12 cellular contexts compared by ENCODE assay signal in the genomic region with DNA sequence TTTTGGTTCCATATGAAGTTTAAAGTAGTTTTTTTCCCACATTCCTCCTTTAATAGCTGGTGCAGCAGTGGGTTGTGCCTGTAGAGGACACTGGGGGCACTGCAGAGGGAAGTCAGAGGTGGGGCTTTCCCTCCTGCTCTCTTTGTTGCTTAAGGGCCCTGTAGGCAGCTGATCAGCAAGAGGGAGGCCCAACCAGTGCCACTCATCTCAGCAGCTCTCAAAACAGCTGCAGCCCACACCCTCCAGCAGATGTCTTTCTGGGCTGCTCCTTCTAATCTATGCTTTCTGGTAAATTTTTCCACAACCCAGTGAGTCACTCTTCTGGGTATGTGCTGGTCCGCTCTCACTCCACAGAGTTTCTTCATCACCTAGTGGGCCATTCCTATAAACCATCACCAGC.
DNase-seq lines count a peak whose midpoint lies in the region; ATAC-seq and TF ChIP-seq lines count a peak whose summit lies in the region.
"Had no signal": no experiment of that assay in that cellular context is flagged by ENCODE, and none has a peak within 500 bp of the region (broad histone marks: within the 10 kb centered on the region; RNA-seq: fewer than 3 reads in every experiment).

No MANE protein-coding gene starts in this region.

- H3K9me3 Mint-ChIP-seq in stimulated activated naive CD8-positive, alpha-beta T cell treated with anti-CD3 and anti-CD28 coated beads, Interleukin-15, amount 100 ng/mL, for 72 hours: peaks cover 8 to 15% of the 10 kb centered on the region in 2 donors
- H3K9me3 Mint-ChIP-seq in activated naive CD8-positive, alpha-beta T cell treated with anti-CD3 and anti-CD28 coated beads for 36 hours: peaks cover 9% of the 10 kb centered on the region

- no peak overlapping the region for H3K27ac ChIP-seq in left ventricle myocardium inferior (replicated peaks)
- H3K27ac ChIP-seq in aorta (ENCODE audit: low read depth in 1 of 2, low read length in 2 of 2): peak overlapping the region in 1 of 2 donors; percentile 44
- H3K27ac ChIP-seq in testis: no peak overlapping the region

- H3K27ac Mint-ChIP-seq in stimulated activated naive CD8-positive, alpha-beta T cell treated with anti-CD3 and anti-CD28 coated beads, Interleukin-15, amount 100 ng/mL, for 72 hours: no peak overlapping the region
- no peak overlapping the region for H3K27ac Mint-ChIP-seq in activated naive CD8-positive, alpha-beta T cell treated with anti-CD3 and anti-CD28 coated beads for 36 hours
- H3K27ac Mint-ChIP-seq: CD8-positive, alpha-beta memory T cell had no signal

- TF ChIP-seq POLR2A in testis (IDR thresholded peaks at IDR 0.05): no peak

- TF ChIP-seq CTCF in left ventricle myocardium inferior (IDR thresholded peaks at IDR 0.05; ENCODE audit: borderline replicate concordance): no peak
- TF ChIP-seq CTCF in testis (IDR thresholded peaks at IDR 0.05): no peak

- H3K9ac ChIP-seq in adipocyte (ENCODE audit: low read length): no peak overlapping the region

- H3K36me3 Mint-ChIP-seq in activated naive CD8-positive, alpha-beta T cell treated with anti-CD3 and anti-CD28 coated beads for 36 hours: no peaks in the 10 kb centered on the region
- H3K36me3 Mint-ChIP-seq: CD8-positive, alpha-beta memory T cell had no signal

- H3K4me3 ChIP-seq in adipocyte (ENCODE audit: low read length) (no peak overlapping the region), left ventricle myocardium inferior (no peak overlapping the region), aorta (ENCODE audit: low read length in 2 of 2) (no peak overlapping the region), testis (no peak overlapping the region)

- ATAC-seq in stimulated activated naive CD8-positive, alpha-beta T cell treated with anti-CD3 and anti-CD28 coated beads, Interleukin-15, Interleukin-2, amounts not matched to agents 100 U/mL and 50 U/mL, for 24 hours: peak; percentile 52
- no peak for ATAC-seq in stimulated activated naive CD8-positive, alpha-beta T cell treated with anti-CD3 and anti-CD28 coated beads, Interleukin-15, amount 100 ng/mL, for 72 hours
- peak; percentile 48 for ATAC-seq in aorta (ENCODE audit: low FRiP score)
- no peak for ATAC-seq in GM21367 (IDR thresholded peaks at IDR 0.05; ENCODE audit: unreplicated experiment)

- 63 to 65% methylated on average over 1 of the region's 1 CpG for WGBS in aorta, 2 donors
- WGBS in testis, 2 donors: 82 to 100% methylated on average over 1 of the region's 1 CpG

- H3K27me3 ChIP-seq in adipocyte (replicated peaks; ENCODE audit: control insufficient read depth, insufficient read depth, low read length): no peaks in the 10 kb centered on the region
- H3K27me3 ChIP-seq in left ventricle myocardium inferior (ENCODE audit: low read depth): no peaks in the 10 kb centered on the region
- H3K27me3 ChIP-seq in aorta (ENCODE audit: control insufficient read depth in 1 of 2, insufficient read depth in 2 of 2, low read length in 1 of 2): no peaks in the 10 kb centered on the region
- no peaks in the 10 kb centered on the region for H3K27me3 ChIP-seq in testis

- intact Hi-C loops in left ventricle myocardium inferior (cut with micrococcal nuclease) (no loop called here), aorta (cut with DNase I) (no loop called here), testis (cut with DNase I; ENCODE audit: low total_unique reads) (no loop called here)

- no peaks in the 10 kb centered on the region for H3K4me1 Mint-ChIP-seq in stimulated activated naive CD8-positive, alpha-beta T cell treated with anti-CD3 and anti-CD28 coated beads, Interleukin-15, amount 100 ng/mL, for 72 hours
- no peaks in the 10 kb centered on the region for H3K4me1 Mint-ChIP-seq in activated naive CD8-positive, alpha-beta T cell treated with anti-CD3 and anti-CD28 coated beads for 36 hours
- H3K4me1 Mint-ChIP-seq: CD8-positive, alpha-beta memory T cell had no signal

- H3K9me3 ChIP-seq in adipocyte (ENCODE audit: control insufficient read depth, low read length) (no peaks in the 10 kb centered on the region), left ventricle myocardium inferior (replicated peaks) (no peaks in the 10 kb centered on the region), aorta (ENCODE audit: control insufficient read depth, low read length) (no peaks in the 10 kb centered on the region), testis (no peaks in the 10 kb centered on the region)

- DNase-seq in stimulated activated naive CD8-positive, alpha-beta T cell treated with anti-CD3 and anti-CD28 coated beads, Interleukin-15, Interleukin-2, amounts not matched to agents 100 U/mL and 50 U/mL, for 24 hours: no peak
- DNase-seq in stimulated activated naive CD8-positive, alpha-beta T cell treated with anti-CD3 and anti-CD28 coated beads, Interleukin-15, amount 100 ng/mL, for 72 hours: no peak
- DNase-seq in adipocyte (ENCODE audit: low read depth) (peak; percentile 89), left ventricle myocardium inferior (peak; percentile 40), aorta (peak in 1 of 2 donors; percentile 75), testis (no peak)
- DNase-seq in activated naive CD8-positive, alpha-beta T cell treated with anti-CD3 and anti-CD28 coated beads for 36 hours: no peak
- DNase-seq: activated CD4-positive, alpha-beta T cell treated with anti-CD3 and anti-CD28 coated beads for 1 hour; CD8-positive, alpha-beta memory T cell; central memory CD4-positive, alpha-beta T cell; NCI-H2171 had no signal

- no peaks in the 10 kb centered on the region for H3K36me3 ChIP-seq in adipocyte (ENCODE audit: control insufficient read depth, insufficient read depth, low read length, severe bottlenecking)
- H3K36me3 ChIP-seq in left ventricle myocardium inferior: no peaks in the 10 kb centered on the region
- no peaks in the 10 kb centered on the region for H3K36me3 ChIP-seq in aorta (ENCODE audit: control insufficient read depth in 1 of 2, insufficient read depth in 2 of 2, low read length in 1 of 2)
- no peaks in the 10 kb centered on the region for H3K36me3 ChIP-seq in testis (ENCODE audit: low read depth, missing control alignments)

- no peaks in the 10 kb centered on the region for H3K27me3 Mint-ChIP-seq in stimulated activated naive CD8-positive, alpha-beta T cell treated with anti-CD3 and anti-CD28 coated beads, Interleukin-15, amount 100 ng/mL, for 72 hours
- H3K27me3 Mint-ChIP-seq in activated naive CD8-positive, alpha-beta T cell treated with anti-CD3 and anti-CD28 coated beads for 36 hours: no peaks in the 10 kb centered on the region

- H3K4me1 ChIP-seq in adipocyte (ENCODE audit: control insufficient read depth, insufficient read depth, low read length): peaks cover 21% of the 10 kb centered on the region
- peaks cover 19% of the 10 kb centered on the region for H3K4me1 ChIP-seq in left ventricle myocardium inferior
- H3K4me1 ChIP-seq in aorta (ENCODE audit: control insufficient read depth in 1 of 2, insufficient read depth in 2 of 2, low read length in 2 of 2): no peaks in the 10 kb centered on the region
- no peaks in the 10 kb centered on the region for H3K4me1 ChIP-seq in testis

- H3K4me3 Mint-ChIP-seq in stimulated activated naive CD8-positive, alpha-beta T cell treated with anti-CD3 and anti-CD28 coated beads, Interleukin-15, amount 100 ng/mL, for 72 hours: no peak overlapping the region
- no peak overlapping the region for H3K4me3 Mint-ChIP-seq in activated naive CD8-positive, alpha-beta T cell treated with anti-CD3 and anti-CD28 coated beads for 36 hours
- H3K4me3 Mint-ChIP-seq: CD8-positive, alpha-beta memory T cell had no signal

Comparison
In these comparisons a context has a peak if more than half of its experiments do, and no peak if none do; other contexts are left out.
1. ATAC-seq: peak in stimulated activated naive CD8-positive, alpha-beta T cell treated with anti-CD3 and anti-CD28 coated beads, Interleukin-15, Interleukin-2, amounts not matched to agents 100 U/mL and 50 U/mL, for 24 hours (single experiment) and aorta (single experiment); none in stimulated activated naive CD8-positive, alpha-beta T cell treated with anti-CD3 and anti-CD28 coated beads, Interleukin-15, amount 100 ng/mL, for 72 hours (single experiment) and GM21367 (single experiment).
2. DNase-seq: peak in adipocyte (single experiment) and left ventricle myocardium inferior (single experiment); none in stimulated activated naive CD8-positive, alpha-beta T cell treated with anti-CD3 and anti-CD28 coated beads, Interleukin-15, Interleukin-2, amounts not matched to agents 100 U/mL and 50 U/mL, for 24 hours (single experiment), stimulated activated naive CD8-positive, alpha-beta T cell treated with anti-CD3 and anti-CD28 coated beads, Interleukin-15, amount 100 ng/mL, for 72 hours (0 of 2), activated naive CD8-positive, alpha-beta T cell treated with anti-CD3 and anti-CD28 coated beads for 36 hours (single experiment) and testis (single experiment).